ENCODE assay signal across 9 cellular contexts in genomic region chr1:151056574-151056973, GRCh38. TPM values are rescaled to one million over a fixed set of nuclear protein-coding genes. Genes with fewer than 3 reads are reported as not detected.
DNase-seq lines count a peak whose midpoint lies in the region; ATAC-seq, FAIRE-seq and TF ChIP-seq lines count a peak whose summit lies in the region.
"Had no signal": no experiment of that assay in that cellular context is flagged by ENCODE, and none has a peak within 500 bp of the region (broad histone marks: within the 10 kb centered on the region; RNA-seq: fewer than 3 reads in every experiment).

No MANE protein-coding gene starts in this region.

- H3K9ac ChIP-seq in GM12878 (ENCODE audit: control insufficient read depth, insufficient read depth, low read length) (peak overlapping the region; percentile 50), mucosa of rectum (ENCODE audit: low read depth in 1 of 2, low read length in 2 of 2) (peak overlapping the region; percentile 18 to 48)

- TF ChIP-seq EP300 in GM12878 (IDR thresholded peaks at IDR 0.05; ENCODE audit: borderline replicate concordance in 1 of 2, control insufficient read depth in 1 of 2, low read depth in 2 of 2, low read length in 2 of 2) = no peak
- no peak for TF ChIP-seq EP300 in upper lobe of left lung (IDR thresholded peaks at IDR 0.05)

- in situ Hi-C loops in GM12878 (cut with MboI) = no loop called here

- intact Hi-C loops in Right ventricle myocardium inferior (cut with DNase I) = no loop called here
- intact Hi-C loops in GM12878 (cut with micrococcal nuclease; ENCODE audit: unreplicated experiment) = no loop called here

- POLR2A ChIA-PET in GM12878 (lab: Charles Lee) = interaction anchor here (0.6 to 5.8 kb wide), 6 partner anchors 9 to 493 kb away, joined by 3 to 65 read pairs (median 4); partner anchors contain the start of genes C1orf56 and MINDY1

- peaks cover 8% of the 10 kb centered on the region for H3K4me1 ChIP-seq in cardiac muscle cell (ENCODE audit: low read depth)
- peaks cover 28% of the 10 kb centered on the region for H3K4me1 ChIP-seq in GM12878 (ENCODE audit: control insufficient read depth, insufficient read depth, low read length)
- H3K4me1 ChIP-seq in mucosa of rectum (ENCODE audit: control insufficient read depth in 2 of 2, insufficient read depth in 2 of 2, low read length in 2 of 2) = peaks cover 32 to 41% of the 10 kb centered on the region in 2 donors
- peaks cover 30 to 47% (median 40%) of the 10 kb centered on the region in 4 donors for H3K4me1 ChIP-seq in upper lobe of left lung

- H3K27ac ChIP-seq in cardiac muscle cell (peak overlapping the region; percentile 22), GM12878 (ENCODE audit: control insufficient read depth, insufficient read depth) (peak overlapping the region; percentile 97), mucosa of rectum (ENCODE audit: low read depth in 2 of 2, low read length in 2 of 2) (peak overlapping the region; percentile 89 to 96), upper lobe of left lung (peak overlapping the region; percentile 89 to 99 (median 98))

- H3K79me2 ChIP-seq in GM12878 (ENCODE audit: control insufficient read depth, insufficient read depth, low read length) = peaks cover 55% of the 10 kb centered on the region

- no peak for TF ChIP-seq POLR2A in GM12878 (IDR thresholded peaks at IDR 0.05; ENCODE audit: low read depth, low read length)
- TF ChIP-seq POLR2A in upper lobe of left lung (IDR thresholded peaks at IDR 0.05) = no peak

- no peak overlapping the region for H2AFZ ChIP-seq in GM12878 (ENCODE audit: control insufficient read depth, low read depth, low read length)

- RAD21 ChIA-PET in GM12878 (lab: Charles Lee; ENCODE audit: unreplicated experiment) = no interaction called here

- no peaks in the 10 kb centered on the region for H3K9me3 ChIP-seq in cardiac muscle cell (ENCODE audit: low read depth)
- H3K9me3 ChIP-seq in GM12878 (replicated peaks; ENCODE audit: control insufficient read depth, insufficient read depth, low read length) = no peaks in the 10 kb centered on the region
- no peaks in the 10 kb centered on the region for H3K9me3 ChIP-seq in mucosa of rectum (ENCODE audit: control insufficient read depth in 2 of 2, low read length in 2 of 2)
- no peaks in the 10 kb centered on the region for H3K9me3 ChIP-seq in upper lobe of left lung

- no peak for TF ChIP-seq RAD21 in GM12878 (IDR thresholded peaks at IDR 0.05; ENCODE audit: insufficient read depth, low read depth, low read length)

- peaks cover 3% of the 10 kb centered on the region; the same call in 1 of the 2 replicates for H4K20me1 ChIP-seq in GM12878 (ENCODE audit: control insufficient read depth, insufficient read depth)

- FAIRE-seq in GM12878 (lab: Jason Lieb, UNC) (no peak), HTR-8/SVneo (lab: Jason Lieb, UNC) (no peak)

- H3K4me3 ChIP-seq in cardiac muscle cell = no peak overlapping the region
- H3K4me3 ChIP-seq in GM12878 = peak overlapping the region; percentile 93
- H3K4me3 ChIP-seq in mucosa of rectum (ENCODE audit: low read length in 2 of 2) = peak overlapping the region; percentile 44 to 98
- H3K4me3 ChIP-seq in upper lobe of left lung = peak overlapping the region in 3 of 4 donors; percentile 1 to 88 (median 65)

- 0% methylated on average over 3 of the region's 3 CpGs for WGBS in GM12878 (ENCODE audit: insufficient coverage, insufficient replicate concordance, low lambda C conversion rate, missing lambda C conversion rate)
- WGBS in upper lobe of left lung, 2 donors = 37 to 47% methylated on average over 3 of the region's 3 CpGs

- peak overlapping the region; percentile 74 for H3K4me2 ChIP-seq in GM12878 (ENCODE audit: control insufficient read depth, insufficient read depth)

- BruUV-seq in GM12878 (replicated peaks; lab: Mats Ljungman, UMichigan) = no TSS peak

- TF ChIP-seq CTCF in cardiac muscle cell (IDR thresholded peaks at IDR 0.05; ENCODE audit: low read depth, low read length) (no peak), GM12878 (IDR thresholded peaks at IDR 0.05 in 2 of 3, conservative IDR thresholded peaks at IDR 0.05 in 1 of 3; ENCODE audit: control insufficient read depth in 2 of 3, extremely low read depth in 1 of 3, insufficient read depth in 1 of 3, low read depth in 3 of 3, low read length in 3 of 3) (no peak), upper lobe of left lung (IDR thresholded peaks at IDR 0.05) (no peak)

- no peaks in the 10 kb centered on the region for H3K27me3 ChIP-seq in cardiac muscle cell
- no peaks in the 10 kb centered on the region for H3K27me3 ChIP-seq in GM12878 (replicated peaks in 1 of 2; ENCODE audit: control insufficient read depth in 2 of 2, insufficient read depth in 2 of 2, low read length in 1 of 2)
- H3K27me3 ChIP-seq in mucosa of rectum (ENCODE audit: control insufficient read depth in 2 of 2, insufficient read depth in 2 of 2, low read length in 2 of 2) = no peaks in the 10 kb centered on the region
- no peaks in the 10 kb centered on the region for H3K27me3 ChIP-seq in upper lobe of left lung

- ATAC-seq in Right ventricle myocardium inferior = no peak
- no peak for ATAC-seq in GM12878
- ATAC-seq in upper lobe of left lung (ENCODE audit: low FRiP score in 2 of 2) = no peak
- no peak for ATAC-seq in HG03025 (IDR thresholded peaks at IDR 0.05; ENCODE audit: low FRiP score, unreplicated experiment)
- ATAC-seq in GM21786 (IDR thresholded peaks at IDR 0.05; ENCODE audit: unreplicated experiment) = no peak

- DNase-seq in cardiac muscle cell (ENCODE audit: low read depth in 1 of 2, low spot score in 1 of 2) (no peak), Right ventricle myocardium inferior (ENCODE audit: missing footprints) (no peak), GM12878 (ENCODE audit: low read depth, low spot score) (no peak), upper lobe of left lung (no peak), HTR-8/SVneo (ENCODE audit: insufficient read length, low spot score) (no peak)
- DNase-seq: DMS153 had no signal

- H3K36me3 ChIP-seq in cardiac muscle cell = peaks cover 27% of the 10 kb centered on the region
- peaks cover 14 to 37% of the 10 kb centered on the region in 2 experiments for H3K36me3 ChIP-seq in GM12878 (ENCODE audit: control insufficient read depth in 2 of 2, insufficient read depth in 2 of 2, low read length in 1 of 2)
- H3K36me3 ChIP-seq in mucosa of rectum (ENCODE audit: control insufficient read depth in 2 of 2, insufficient read depth in 2 of 2, low read length in 2 of 2) = peaks cover 32 to 43% of the 10 kb centered on the region in 2 donors
- H3K36me3 ChIP-seq in upper lobe of left lung = peaks cover 37 to 55% (median 42%) of the 10 kb centered on the region in 4 donors

- SMC1A ChIA-PET in GM12878 (lab: Charles Lee; ENCODE audit: uncharacterized antibody, unreplicated experiment) = interaction anchor here (1.3 kb wide), 1 partner anchor 9 kb away, joined by 5 read pairs; the partner anchor contains the start of gene C1orf56

- CTCF ChIA-PET in GM12878 (lab: Yijun Ruan, JAX) = interaction anchor here (0.9 to 7.4 kb wide), 4 partner anchors 10 to 101 kb away, joined by 3 to 76 read pairs (median 10); partner anchors contain the start of genes C1orf56 and TNFAIP8L2

RNA-seq across cellular contexts. Expression of gene CDC42SE1, which starts 2.8 kb away (rescaled TPM):
- total RNA-seq in cardiac muscle cell (42.8 and 49.3 TPM in 2 replicates), Right ventricle myocardium inferior (28.0 TPM), GM12878 (2014; rRNA removed) (75.6 and 97.3 TPM in 2 replicates), GM12878 (2014; rRNA removed; fragmentation: Illumina TruSeq; extraction: Trizol) (81.3 and 81.6 TPM in 2 replicates), GM12878 (2021) (94.2 and 94.9 TPM in 2 replicates), upper lobe of left lung (100 to 1,000 TPM in 1 of 6 donors, 10 to 100 TPM in 5; 66.9 to 131 (median 90.5) TPM)
- polyA plus RNA-seq in cardiac muscle cell (24.0 and 25.4 TPM in 2 replicates), GM12878 (2011; rRNA removed) (103 and 112 TPM in 2 replicates), GM12878 (2014; fragmentation: Illumina TruSeq; extraction: Trizol) (104 and 122 TPM in 2 replicates), GM12878 (2014; fragmentation: Nextera tagmentation; extraction: Ambion mirVana) (10 to 100 TPM; 36.9 to 38.0 TPM), GM12878 (2014; rRNA removed) (68.1 and 72.9 TPM in 2 replicates), GM12878 (2016; fragmentation: Nextera tagmentation; extraction: Ambion mirVana) (10 to 100 TPM; 35.7 to 40.6 TPM)
- 111 and 115 TPM in 2 replicates for total RNA-seq in GM12878 (2013; cell fraction: nucleolus; rRNA removed)
- 45.6 TPM for polyA plus RNA-seq in GM12878 (2011; ENCODE audit: low read depth)
- 82.9 and 86.8 TPM in 2 replicates for polyA plus RNA-seq in GM12878 (2011; cell fraction: cytosol; rRNA removed)
- polyA plus RNA-seq in GM12878 (2011; cell fraction: nucleus; rRNA removed) = 107 and 171 TPM in 2 replicates
- 54.6 and 55.6 TPM in 2 replicates for polyA plus RNA-seq in GM12878 (2012)
- 79.7 and 91.0 TPM in 2 replicates for polyA minus RNA-seq in GM12878 (2011; rRNA and poly(A)+ RNA removed)
- polyA minus RNA-seq in GM12878 (2011; cell fraction: cytosol; rRNA and poly(A)+ RNA removed) = 23.9 and 29.4 TPM in 2 replicates
- polyA minus RNA-seq in GM12878 (2011; cell fraction: nucleus; rRNA and poly(A)+ RNA removed) = 24.2 and 29.6 TPM in 2 replicates

RNA-seq across cellular contexts. Expression of gene MLLT11, which starts 3.6 kb away (rescaled TPM):
- total RNA-seq in cardiac muscle cell (15.1 and 30.1 TPM in 2 replicates), Right ventricle myocardium inferior (4.9 TPM), GM12878 (2014; rRNA removed) (6.2 and 8.1 TPM in 2 replicates), GM12878 (2014; rRNA removed; fragmentation: Illumina TruSeq; extraction: Trizol) (7.1 and 7.6 TPM in 2 replicates), GM12878 (2021) (7.0 TPM in 2 replicates), upper lobe of left lung (1 to 10 TPM in 4 of 6 donors, under 1 TPM in 2; 0.30 to 1.3 (median 1.1) TPM)
- polyA plus RNA-seq in cardiac muscle cell (54.5 and 91.6 TPM in 2 replicates), GM12878 (2011; rRNA removed) (7.6 and 10.1 TPM in 2 replicates), GM12878 (2014; fragmentation: Illumina TruSeq; extraction: Trizol) (14.2 and 16.0 TPM in 2 replicates), GM12878 (2014; fragmentation: Nextera tagmentation; extraction: Ambion mirVana) (10 to 100 TPM; 17.8 to 27.3 TPM), GM12878 (2014; rRNA removed) (6.9 and 8.2 TPM in 2 replicates), GM12878 (2016; fragmentation: Nextera tagmentation; extraction: Ambion mirVana) (10 to 100 TPM; 10.1 to 10.4 TPM)
- total RNA-seq in GM12878 (2013; cell fraction: nucleolus; rRNA removed) = 2.8 and 3.2 TPM in 2 replicates
- polyA plus RNA-seq in GM12878 (2011; ENCODE audit: low read depth) = 2.5 TPM
- 5.0 and 5.2 TPM in 2 replicates for polyA plus RNA-seq in GM12878 (2011; cell fraction: cytosol; rRNA removed)
- polyA plus RNA-seq in GM12878 (2011; cell fraction: nucleus; rRNA removed) = 4.1 and 5.9 TPM in 2 replicates
- polyA plus RNA-seq in GM12878 (2012) = 3.1 and 3.7 TPM in 2 replicates
- polyA minus RNA-seq in GM12878 (2011; rRNA and poly(A)+ RNA removed) = 2.5 and 3.2 TPM in 2 replicates
- 0.94 and 1.5 TPM in 2 replicates for polyA minus RNA-seq in GM12878 (2011; cell fraction: cytosol; rRNA and poly(A)+ RNA removed)
- polyA minus RNA-seq in GM12878 (2011; cell fraction: nucleus; rRNA and poly(A)+ RNA removed) = 1.6 and 1.9 TPM in 2 replicates

RNA-seq across cellular contexts. Expression of gene C1orf56, which starts 9.0 kb away (rescaled TPM):
- total RNA-seq in cardiac muscle cell = 11.6 and 13.6 TPM in 2 replicates
- 15.6 TPM in 2 replicates for polyA plus RNA-seq in cardiac muscle cell
- total RNA-seq in Right ventricle myocardium inferior = 6.6 TPM
- total RNA-seq in GM12878 (2013; cell fraction: nucleolus; rRNA removed) = 1.5 and 1.8 TPM in 2 replicates
- total RNA-seq in GM12878 (2014; rRNA removed) = 1.3 and 1.5 TPM in 2 replicates
- 0.67 and 1.2 TPM in 2 replicates for total RNA-seq in GM12878 (2014; rRNA removed; fragmentation: Illumina TruSeq; extraction: Trizol)
- 1.5 and 1.6 TPM in 2 replicates for total RNA-seq in GM12878 (2021)
- polyA plus RNA-seq in GM12878 (2011; ENCODE audit: low read depth) = 0.47 TPM
- 0.22 and 0.24 TPM in 2 replicates for polyA plus RNA-seq in GM12878 (2011; rRNA removed)
- 0.30 and 0.32 TPM in 2 replicates for polyA plus RNA-seq in GM12878 (2011; cell fraction: cytosol; rRNA removed)
- 0.33 and 0.34 TPM in 2 replicates for polyA plus RNA-seq in GM12878 (2011; cell fraction: nucleus; rRNA removed)
- 1.8 and 2.6 TPM in 2 replicates for polyA plus RNA-seq in GM12878 (2012)
- polyA plus RNA-seq in GM12878 (2014; fragmentation: Illumina TruSeq; extraction: Trizol) = 0.29 and 1.6 TPM in 2 replicates
- polyA plus RNA-seq in GM12878 (2014; fragmentation: Nextera tagmentation; extraction: Ambion mirVana) = 1 to 10 TPM; 5.5 to 8.4 TPM
- polyA plus RNA-seq in GM12878 (2014; rRNA removed) = 1.1 and 1.6 TPM in 2 replicates
- 10 to 100 TPM; 12.8 to 15.5 TPM for polyA plus RNA-seq in GM12878 (2016; fragmentation: Nextera tagmentation; extraction: Ambion mirVana)
- 0.31 and 0.37 TPM in 2 replicates for polyA minus RNA-seq in GM12878 (2011; rRNA and poly(A)+ RNA removed)
- polyA minus RNA-seq in GM12878 (2011; cell fraction: cytosol; rRNA and poly(A)+ RNA removed) = not detected in 2 replicates
- 0.48 and 1.1 TPM in 2 replicates for polyA minus RNA-seq in GM12878 (2011; cell fraction: nucleus; rRNA and poly(A)+ RNA removed)
- total RNA-seq in upper lobe of left lung = 1 to 10 TPM; 2.6 to 9.4 (median 3.8) TPM

RNA-seq across cellular contexts. Expression of gene GABPB2, which starts 14.0 kb away (rescaled TPM):
- total RNA-seq in cardiac muscle cell (2.9 and 4.6 TPM in 2 replicates), Right ventricle myocardium inferior (8.4 TPM), GM12878 (2014; rRNA removed) (6.1 and 7.6 TPM in 2 replicates), GM12878 (2014; rRNA removed; fragmentation: Illumina TruSeq; extraction: Trizol) (9.7 and 10.5 TPM in 2 replicates), GM12878 (2021) (8.8 and 9.4 TPM in 2 replicates), upper lobe of left lung (10 to 100 TPM in 4 of 6 donors, 1 to 10 TPM in 2; 6.8 to 32.5 (median 13.0) TPM)
- polyA plus RNA-seq in cardiac muscle cell (1.6 and 1.7 TPM in 2 replicates), GM12878 (2011; rRNA removed) (7.5 and 7.9 TPM in 2 replicates), GM12878 (2014; fragmentation: Illumina TruSeq; extraction: Trizol) (6.8 and 10.3 TPM in 2 replicates), GM12878 (2014; fragmentation: Nextera tagmentation; extraction: Ambion mirVana) (1 to 10 TPM; 2.3 to 2.6 TPM), GM12878 (2014; rRNA removed) (7.1 and 7.3 TPM in 2 replicates), GM12878 (2016; fragmentation: Nextera tagmentation; extraction: Ambion mirVana) (1 to 10 TPM; 4.9 to 6.6 TPM)
- total RNA-seq in GM12878 (2013; cell fraction: nucleolus; rRNA removed) = 9.6 and 10.0 TPM in 2 replicates
- polyA plus RNA-seq in GM12878 (2011; ENCODE audit: low read depth) = 2.9 TPM
- 4.9 and 6.8 TPM in 2 replicates for polyA plus RNA-seq in GM12878 (2011; cell fraction: cytosol; rRNA removed)
- polyA plus RNA-seq in GM12878 (2011; cell fraction: nucleus; rRNA removed) = 2.7 and 4.0 TPM in 2 replicates
- 4.0 and 4.5 TPM in 2 replicates for polyA plus RNA-seq in GM12878 (2012)
- polyA minus RNA-seq in GM12878 (2011; rRNA and poly(A)+ RNA removed) = 7.1 and 12.4 TPM in 2 replicates
- 1.7 and 2.0 TPM in 2 replicates for polyA minus RNA-seq in GM12878 (2011; cell fraction: cytosol; rRNA and poly(A)+ RNA removed)
- polyA minus RNA-seq in GM12878 (2011; cell fraction: nucleus; rRNA and poly(A)+ RNA removed) = 1.1 and 1.3 TPM in 2 replicates

RNA-seq across cellular contexts. Expression of gene BNIPL, which starts 20.2 kb away (rescaled TPM):
- 0.66 and 1.3 TPM in 2 replicates for total RNA-seq in cardiac muscle cell
- polyA plus RNA-seq in cardiac muscle cell = 0.65 and 1.3 TPM in 2 replicates
- total RNA-seq in Right ventricle myocardium inferior = 0.30 TPM
- 1.3 and 2.5 TPM in 2 replicates for total RNA-seq in GM12878 (2013; cell fraction: nucleolus; rRNA removed)
- total RNA-seq in GM12878 (2014; rRNA removed) = 0.17 and 0.27 TPM in 2 replicates
- total RNA-seq in GM12878 (2014; rRNA removed; fragmentation: Illumina TruSeq; extraction: Trizol) = 0.18 TPM in 2 replicates
- 0.11 and 0.33 TPM in 2 replicates for total RNA-seq in GM12878 (2021)
- not detected for polyA plus RNA-seq in GM12878 (2011; ENCODE audit: low read depth)
- polyA plus RNA-seq in GM12878 (2011; rRNA removed) = 0.49 and 0.99 TPM in 2 replicates
- 0.48 and 1.2 TPM in 2 replicates for polyA plus RNA-seq in GM12878 (2011; cell fraction: cytosol; rRNA removed)
- polyA plus RNA-seq in GM12878 (2011; cell fraction: nucleus; rRNA removed) = 1.3 and 2.5 TPM in 2 replicates
- polyA plus RNA-seq in GM12878 (2012) = 0.20 and 0.48 TPM in 2 replicates
- 0.12 TPM in 1 of 2 replicates, not detected in the other for polyA plus RNA-seq in GM12878 (2014; fragmentation: Illumina TruSeq; extraction: Trizol)
- under 1 TPM; 0.05 TPM for polyA plus RNA-seq in GM12878 (2014; fragmentation: Nextera tagmentation; extraction: Ambion mirVana)
- 1.0 and 1.1 TPM in 2 replicates for polyA plus RNA-seq in GM12878 (2014; rRNA removed)
- under 1 TPM; 0.09 to 0.16 TPM for polyA plus RNA-seq in GM12878 (2016; fragmentation: Nextera tagmentation; extraction: Ambion mirVana)
- 0.37 and 0.77 TPM in 2 replicates for polyA minus RNA-seq in GM12878 (2011; rRNA and poly(A)+ RNA removed)
- 0.42 TPM in 1 of 2 replicates, not detected in the other for polyA minus RNA-seq in GM12878 (2011; cell fraction: cytosol; rRNA and poly(A)+ RNA removed)
- 0.36 and 1.1 TPM in 2 replicates for polyA minus RNA-seq in GM12878 (2011; cell fraction: nucleus; rRNA and poly(A)+ RNA removed)
- 100 to 1,000 TPM in 1 of 6 donors, 10 to 100 TPM in 2, 1 to 10 TPM in 3; 2.3 to 213 (median 11.7) TPM for total RNA-seq in upper lobe of left lung

Comparison
In these comparisons a context has a peak if more than half of its experiments do, and no peak if none do; other contexts are left out.
1. H3K27ac ChIP-seq: peak in every context shown above with its lines; median percentile 98 in upper lobe of left lung; 97 in GM12878; 92 in mucosa of rectum; 22 in cardiac muscle cell.